In the genomic region with DNA sequence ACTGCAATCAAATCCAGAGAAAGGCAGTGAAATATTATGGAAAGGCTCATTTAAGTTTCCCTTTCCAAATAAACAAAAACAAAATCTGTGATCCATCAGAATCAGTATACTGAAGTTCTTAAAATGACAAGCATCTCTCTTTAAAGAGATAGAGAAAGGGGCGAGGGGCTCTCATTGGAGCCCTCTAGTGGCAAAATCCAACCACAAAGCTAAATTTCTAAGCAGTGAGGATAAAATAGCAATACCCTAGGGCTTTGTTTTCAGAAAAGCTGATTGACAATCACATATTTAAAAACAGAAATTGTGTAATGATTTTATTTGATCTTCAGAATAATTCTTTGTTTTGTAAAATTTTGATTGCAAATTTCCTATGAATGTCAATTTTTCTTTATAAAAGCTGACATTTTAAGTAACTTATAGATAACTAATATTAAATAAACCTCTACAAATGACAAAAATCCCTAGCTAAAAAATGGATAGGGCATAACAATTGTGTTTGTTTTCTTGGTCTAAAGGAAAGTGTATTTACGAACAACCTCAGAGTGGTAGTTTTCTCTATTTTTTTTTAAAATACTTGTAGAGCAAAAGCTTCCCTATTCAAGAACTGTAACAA, we compare ENCODE assay signal across 8 cellular contexts.
DNase-seq lines count a peak whose midpoint lies in the region; ATAC-seq and TF ChIP-seq lines count a peak whose summit lies in the region.

No MANE protein-coding gene starts in this region.

- DNase-seq in Ammon's horn (ENCODE audit: low spot score) (peak; percentile 12), NCI-H748 (lab: John Stamatoyannopoulos, UW; ENCODE audit: unreplicated experiment) (peak; percentile 40), cerebellum (ENCODE audit: low spot score) (peak; percentile 7), mucosa of gallbladder (ENCODE audit: low spot score) (peak; percentile 16), omental fat pad (ENCODE audit: low spot score) (no peak)
- no peak for DNase-seq in activated CD4-positive, alpha-beta T cell treated with anti-CD3 and anti-CD28 coated beads, Interleukin-2, amount 50 U/mL, for 48 hours

- ATAC-seq in HG02938 (IDR thresholded peaks at IDR 0.05; ENCODE audit: unreplicated experiment): peak; percentile 49
- ATAC-seq in omental fat pad (ENCODE audit: low FRiP score): no peak

- TF ChIP-seq CTCF in GM12872 (IDR thresholded peaks at IDR 0.05; ENCODE audit: insufficient read depth, low read depth, low read length) (peak; percentile 72), omental fat pad (IDR thresholded peaks at IDR 0.05) (no peak)

Comparison
In these comparisons a context has a peak if more than half of its experiments do, and no peak if none do; other contexts are left out.
1. DNase-seq: peak in Ammon's horn (single experiment), NCI-H748 (single experiment), cerebellum (single experiment) and mucosa of gallbladder (single experiment); none in omental fat pad (single experiment) and activated CD4-positive, alpha-beta T cell treated with anti-CD3 and anti-CD28 coated beads, Interleukin-2, amount 50 U/mL, for 48 hours (0 of 2).